8 cellular contexts compared by ENCODE assay signal in genomic region chr11:128473631-128474030, GRCh38.
DNase-seq lines count a peak whose midpoint lies in the region; ATAC-seq lines count a peak whose summit lies in the region.

No MANE protein-coding gene starts in this region.

- H3K4me3 Mint-ChIP-seq in activated CD4-positive, alpha-beta T cell treated with anti-CD3 and anti-CD28 coated beads, Interleukin-2, amount 10 ng/mL, durations not matched to agents 24 days and 14 days: peak overlapping the region; percentile 85
- peak overlapping the region; percentile 79 for H3K4me3 Mint-ChIP-seq in central memory CD8-positive, alpha-beta T cell
- H3K4me3 Mint-ChIP-seq in stimulated activated naive B cell treated with anti-CD40 and anti-IgM and Interleukin-4, amounts not matched to agents 10 μg/mL and 1 μg/mL and 100 μg/mL, for 72 hours: peak overlapping the region; percentile 24 to 40

- no peak for ATAC-seq in central memory CD8-positive, alpha-beta T cell (replicated peaks; ENCODE audit: extremely low read depth, poor library complexity, severe bottlenecking)
- peak; percentile 22 to 30 for ATAC-seq in stimulated activated naive B cell treated with anti-CD40 and anti-IgM and Interleukin-4, amounts not matched to agents 10 μg/mL and 1 μg/mL and 100 μg/mL, for 72 hours (replicated peaks)
- ATAC-seq in HG02938 (IDR thresholded peaks at IDR 0.05; ENCODE audit: unreplicated experiment) (no peak), HG02678 (IDR thresholded peaks at IDR 0.05; ENCODE audit: unreplicated experiment) (no peak)

- no peaks in the 10 kb centered on the region for H3K9me3 Mint-ChIP-seq in activated CD4-positive, alpha-beta T cell treated with anti-CD3 and anti-CD28 coated beads, Interleukin-2, amount 10 ng/mL, durations not matched to agents 24 days and 14 days
- no peaks in the 10 kb centered on the region for H3K9me3 Mint-ChIP-seq in central memory CD8-positive, alpha-beta T cell
- peaks cover 0 to 1% of the 10 kb centered on the region in 2 donors for H3K9me3 Mint-ChIP-seq in stimulated activated naive B cell treated with anti-CD40 and anti-IgM and Interleukin-4, amounts not matched to agents 10 μg/mL and 1 μg/mL and 100 μg/mL, for 72 hours

- peaks cover 90% of the 10 kb centered on the region for H3K36me3 Mint-ChIP-seq in activated CD4-positive, alpha-beta T cell treated with anti-CD3 and anti-CD28 coated beads, Interleukin-2, amount 10 ng/mL, durations not matched to agents 24 days and 14 days (ENCODE audit: low read depth)
- H3K36me3 Mint-ChIP-seq in central memory CD8-positive, alpha-beta T cell (ENCODE audit: insufficient read depth): peaks cover 96% of the 10 kb centered on the region
- peaks cover 58 to 82% of the 10 kb centered on the region in 2 donors for H3K36me3 Mint-ChIP-seq in stimulated activated naive B cell treated with anti-CD40 and anti-IgM and Interleukin-4, amounts not matched to agents 10 μg/mL and 1 μg/mL and 100 μg/mL, for 72 hours

- peak overlapping the region; percentile 96 for H3K27ac Mint-ChIP-seq in activated CD4-positive, alpha-beta T cell treated with anti-CD3 and anti-CD28 coated beads, Interleukin-2, amount 10 ng/mL, durations not matched to agents 24 days and 14 days
- peak overlapping the region; percentile 99 for H3K27ac Mint-ChIP-seq in central memory CD8-positive, alpha-beta T cell (ENCODE audit: low read depth)
- peak overlapping the region; percentile 94 for H3K27ac Mint-ChIP-seq in stimulated activated naive B cell treated with anti-CD40 and anti-IgM and Interleukin-4, amounts not matched to agents 10 μg/mL and 1 μg/mL and 100 μg/mL, for 72 hours

- no peaks in the 10 kb centered on the region for H3K27me3 Mint-ChIP-seq in activated CD4-positive, alpha-beta T cell treated with anti-CD3 and anti-CD28 coated beads, Interleukin-2, amount 10 ng/mL, durations not matched to agents 24 days and 14 days
- H3K27me3 Mint-ChIP-seq in central memory CD8-positive, alpha-beta T cell: no peaks in the 10 kb centered on the region
- H3K27me3 Mint-ChIP-seq in stimulated activated naive B cell treated with anti-CD40 and anti-IgM and Interleukin-4, amounts not matched to agents 10 μg/mL and 1 μg/mL and 100 μg/mL, for 72 hours: no peaks in the 10 kb centered on the region

- peaks cover 92% of the 10 kb centered on the region for H3K4me1 Mint-ChIP-seq in activated CD4-positive, alpha-beta T cell treated with anti-CD3 and anti-CD28 coated beads, Interleukin-2, amount 10 ng/mL, durations not matched to agents 24 days and 14 days
- peaks cover 95% of the 10 kb centered on the region for H3K4me1 Mint-ChIP-seq in central memory CD8-positive, alpha-beta T cell
- H3K4me1 Mint-ChIP-seq in stimulated activated naive B cell treated with anti-CD40 and anti-IgM and Interleukin-4, amounts not matched to agents 10 μg/mL and 1 μg/mL and 100 μg/mL, for 72 hours: peaks cover 79 to 95% of the 10 kb centered on the region in 2 donors

- intact Hi-C loops in activated CD4-positive, alpha-beta T cell treated with anti-CD3 and anti-CD28 coated beads, Interleukin-2, amount 10 ng/mL, durations not matched to agents 24 days and 14 days (cut with micrococcal nuclease): loop anchor here (2.0 to 5.0 kb wide), 7 partner anchors 41 to 436 kb away; partner anchors contain the start of gene FLI1

- peak; percentile 83 for DNase-seq in activated CD4-positive, alpha-beta T cell treated with anti-CD3 and anti-CD28 coated beads, Interleukin-2, amount 10 ng/mL, durations not matched to agents 24 days and 14 days
- no peak for DNase-seq in activated CD4-positive, alpha-beta T cell treated with anti-CD3 and anti-CD28 coated beads for 1 hour
- DNase-seq in NCI-H69 (lab: John Stamatoyannopoulos, UW): peak; percentile 54
- no peak for DNase-seq in central memory CD8-positive, alpha-beta T cell (ENCODE audit: low spot score in 2 of 2)
- DNase-seq in stimulated activated naive B cell treated with anti-CD40 and anti-IgM and Interleukin-4, amounts not matched to agents 10 μg/mL and 1 μg/mL and 100 μg/mL, for 72 hours: peak; percentile 51
- no peak for DNase-seq in AG08396 (ENCODE audit: low spot score)

Comparison
In these comparisons a context has a peak if more than half of its experiments do, and no peak if none do; other contexts are left out.
1. DNase-seq: peak in activated CD4-positive, alpha-beta T cell treated with anti-CD3 and anti-CD28 coated beads, Interleukin-2, amount 10 ng/mL, durations not matched to agents 24 days and 14 days (single experiment), NCI-H69 (single experiment) and stimulated activated naive B cell treated with anti-CD40 and anti-IgM and Interleukin-4, amounts not matched to agents 10 μg/mL and 1 μg/mL and 100 μg/mL, for 72 hours (single experiment); none in activated CD4-positive, alpha-beta T cell treated with anti-CD3 and anti-CD28 coated beads for 1 hour (single experiment), central memory CD8-positive, alpha-beta T cell (0 of 2) and AG08396 (single experiment).
2. H3K4me3 Mint-ChIP-seq: peak in every context shown above with its lines; median percentile 85 in activated CD4-positive, alpha-beta T cell treated with anti-CD3 and anti-CD28 coated beads, Interleukin-2, amount 10 ng/mL, durations not matched to agents 24 days and 14 days; 79 in central memory CD8-positive, alpha-beta T cell; 32 in stimulated activated naive B cell treated with anti-CD40 and anti-IgM and Interleukin-4, amounts not matched to agents 10 μg/mL and 1 μg/mL and 100 μg/mL, for 72 hours.
3. ATAC-seq: peak in stimulated activated naive B cell treated with anti-CD40 and anti-IgM and Interleukin-4, amounts not matched to agents 10 μg/mL and 1 μg/mL and 100 μg/mL, for 72 hours (2 of 2); none in central memory CD8-positive, alpha-beta T cell (single experiment), HG02938 (single experiment) and HG02678 (single experiment).
4. Peak in every context shown above with its lines, with median percentiles within 50 percentile points of each other: H3K27ac Mint-ChIP-seq.